Comparison of ENCODE assay signal across 20 cellular contexts in genomic region chr6:69580696-69581095, GRCh38.
A peak's percentile ranks its signal among the peaks of the same experiment; 100 is the strongest.
DNase-seq lines count a peak whose midpoint lies in the region; ATAC-seq and TF ChIP-seq lines count a peak whose summit lies in the region.
"Had no signal": no experiment of that assay in that cellular context is flagged by ENCODE, and none has a peak within 500 bp of the region (broad histone marks: within the 10 kb centered on the region; RNA-seq: fewer than 3 reads in every experiment).

No MANE protein-coding gene starts in this region.

- H3K9me3 ChIP-seq in MM.1S (replicated peaks; ENCODE audit: insufficient read depth, low read length) (no peaks in the 10 kb centered on the region), SK-N-MC (ENCODE audit: low read depth, low read length) (no peaks in the 10 kb centered on the region), PC-3 (ENCODE audit: low read length) (no peaks in the 10 kb centered on the region), prostate gland (no peaks in the 10 kb centered on the region)
- H3K9me3 ChIP-seq: SJSA1 had no signal

- H3K4me2 ChIP-seq in MM.1S (ENCODE audit: low read depth, low read length) (no peak overlapping the region), PC-3 (ENCODE audit: low read length) (no peak overlapping the region)

- no peaks in the 10 kb centered on the region for H3K9me2 ChIP-seq in MM.1S (replicated peaks; ENCODE audit: insufficient read depth, low read length)
- no peaks in the 10 kb centered on the region for H3K9me2 ChIP-seq in PC-3 (replicated peaks; ENCODE audit: low read length)

- POLR2A ChIA-PET in PC-3 (lab: Charles Lee; ENCODE audit: unreplicated experiment) = no interaction called here

- DNase-seq in NCI-H748 (lab: John Stamatoyannopoulos, UW; ENCODE audit: unreplicated experiment) (peak; percentile 10), NCI-H748 treated with DMSO at 0.1 percent for 48 hours (lab: John Stamatoyannopoulos, UW) (no peak), MM.1S (peak; percentile 7), NCI-H2171 (lab: John Stamatoyannopoulos, UW) (peak; percentile 72), SK-N-MC (ENCODE audit: low read depth, low spot score) (no peak), PC-3 (no peak), EL (no peak), prostate gland (ENCODE audit: low spot score) (no peak)
- DNase-seq: 8988T; CD8-positive, alpha-beta memory T cell; DMS79; Kasumi-1; NCI-H2081 treated with DMSO at 0.1 percent for 48 hours; NCI-H226; NCI-H526 treated with DMSO at 0.1 percent for 48 hours; SW 1271; T-helper 17 cell had no signal

- no TSS peak for BruUV-seq in PC-3 (replicated peaks; lab: Mats Ljungman, UMichigan)

- intact Hi-C loops in PC-3 (cut with micrococcal nuclease) (no loop called here), prostate gland (cut with DNase I) (no loop called here)

- peaks cover 12% of the 10 kb centered on the region for H3K4me1 ChIP-seq in MM.1S (ENCODE audit: low read length)
- no peaks in the 10 kb centered on the region for H3K4me1 ChIP-seq in PC-3 (ENCODE audit: insufficient read depth, low read length)
- H3K4me1 ChIP-seq in prostate gland (replicated peaks) = no peaks in the 10 kb centered on the region
- H3K4me1 ChIP-seq: SJSA1 had no signal

- no peak for ATAC-seq in PC-3
- ATAC-seq: GM12878, Right ventricle myocardium inferior, T-helper 17 cell had no signal

- H3K9ac ChIP-seq in MM.1S (ENCODE audit: low read length) (no peak overlapping the region), SK-N-MC (ENCODE audit: insufficient read length) (no peak overlapping the region), PC-3 (ENCODE audit: low read length) (no peak overlapping the region)

- H4K20me1 ChIP-seq in MM.1S (ENCODE audit: insufficient read depth, low read length) (no peaks in the 10 kb centered on the region), PC-3 (ENCODE audit: low read length) (no peaks in the 10 kb centered on the region)

- TF ChIP-seq CTCF in MM.1S (IDR thresholded peaks at IDR 0.05; ENCODE audit: low read length) (no peak), PC-3 (conservative IDR thresholded peaks at IDR 0.05; ENCODE audit: low read depth, low read length) (no peak), prostate gland (IDR thresholded peaks at IDR 0.05) (no peak)

- CTCF ChIA-PET in PC-3 (lab: Charles Lee) = no interaction called here

- H3K36me3 ChIP-seq in MM.1S (replicated peaks; ENCODE audit: insufficient read depth, low read length) (no peaks in the 10 kb centered on the region), SK-N-MC (ENCODE audit: insufficient read depth, low read length) (no peaks in the 10 kb centered on the region), PC-3 (ENCODE audit: low read depth, low read length) (no peaks in the 10 kb centered on the region), prostate gland (no peaks in the 10 kb centered on the region)
- H3K36me3 ChIP-seq: SJSA1 had no signal

- H3K79me2 ChIP-seq in MM.1S (ENCODE audit: low read length) = no peaks in the 10 kb centered on the region
- H3K79me2 ChIP-seq in PC-3 (ENCODE audit: low read length) = no peaks in the 10 kb centered on the region

- TF ChIP-seq POLR2A in prostate gland (IDR thresholded peaks at IDR 0.05) = no peak

- H3K27ac ChIP-seq in MM.1S (ENCODE audit: low read length) = no peak overlapping the region
- no peak overlapping the region for H3K27ac ChIP-seq in SK-N-MC
- no peak overlapping the region for H3K27ac ChIP-seq in PC-3 (ENCODE audit: low read length)
- H3K27ac ChIP-seq in prostate gland = no peak overlapping the region
- H3K27ac ChIP-seq: SJSA1 had no signal

- H3F3A ChIP-seq in MM.1S (ENCODE audit: insufficient read depth, low read length) = peaks cover 11% of the 10 kb centered on the region
- no peaks in the 10 kb centered on the region for H3F3A ChIP-seq in PC-3 (ENCODE audit: low read length, unreplicated experiment)

- no peak overlapping the region for H3K4me3 ChIP-seq in MM.1S (ENCODE audit: low read length)
- peak overlapping the region; percentile 32 for H3K4me3 ChIP-seq in SK-N-MC
- H3K4me3 ChIP-seq in PC-3 (ENCODE audit: low read length) = no peak overlapping the region
- no peak overlapping the region for H3K4me3 ChIP-seq in prostate gland
- H3K4me3 ChIP-seq: GM12878, SJSA1 had no signal

- H2AFZ ChIP-seq in MM.1S (ENCODE audit: low read length) = no peak overlapping the region
- H2AFZ ChIP-seq in PC-3 (ENCODE audit: low read length) = no peak overlapping the region

- H3K27me3 ChIP-seq in MM.1S (replicated peaks; ENCODE audit: insufficient read depth, low read length) (no peaks in the 10 kb centered on the region), PC-3 (ENCODE audit: low read length) (0 out of 2 replicates have a peak, but pooled peaks cover 9% of the 10 kb centered on the region), prostate gland (replicated peaks; ENCODE audit: insufficient read depth) (no peaks in the 10 kb centered on the region)
- H3K27me3 ChIP-seq: SJSA1 had no signal

Comparison
In these comparisons a context has a peak if more than half of its experiments do, and no peak if none do; other contexts are left out.
1. DNase-seq: peak in NCI-H748 (single experiment), MM.1S (single experiment) and NCI-H2171 (single experiment); none in NCI-H748 treated with DMSO at 0.1 percent for 48 hours (single experiment), SK-N-MC (single experiment), PC-3 (single experiment), EL (single experiment) and prostate gland (single experiment).